Comparison of ENCODE assay signal across 1 cellular context in genomic region chr21:44029460-44030087, GRCh38.
TF ChIP-seq lines count a peak whose summit lies in the region.

No MANE protein-coding gene starts in this region.

TF ChIP-seq in K562, 482 proteins besides CTCF, POLR2A, EP300 and RAD21 (continues in another document):
- TF ChIP-seq ZEB2 (IDR thresholded peaks at IDR 0.05) (0 out of 2 replicates have a peak, but pooled peaks have one; percentile 29), ZNF384 (IDR thresholded peaks at IDR 0.05; ENCODE audit: low read depth, low read length) (no peak), TAF1 (IDR thresholded peaks at IDR 0.05; ENCODE audit: control insufficient read depth, extremely low read depth, insufficient read depth, low read length, severe bottlenecking) (no peak), PHF20 (IDR thresholded peaks at IDR 0.05; ENCODE audit: partially characterized antibody) (no peak), FOXA3 (CRISPR knock-in tag; conservative IDR thresholded peaks at IDR 0.05 in 1 of 2, IDR thresholded peaks at IDR 0.05 in 1 of 2) (0 out of 4 replicates have a peak, but pooled peaks of 1 of the 2 experiments have one; percentile 31), ZFPM2 (CRISPR knock-in tag; IDR thresholded peaks at IDR 0.05) (no peak), ZNF316 (IDR thresholded peaks at IDR 0.05) (peak; percentile 66), ZKSCAN3 (CRISPR knock-in tag; IDR thresholded peaks at IDR 0.05) (no peak), MBD2 (IDR thresholded peaks at IDR 0.05; ENCODE audit: borderline replicate concordance, low read depth) (no peak), BCL6 (CRISPR knock-in tag; IDR thresholded peaks at IDR 0.05) (no peak), SMARCA4 (IDR thresholded peaks at IDR 0.05) (0 out of 2 replicates have a peak, but pooled peaks have one; percentile 21), ZNF23 (CRISPR knock-in tag; IDR thresholded peaks at IDR 0.05) (no peak), MAFK (IDR thresholded peaks at IDR 0.05; ENCODE audit: low read length) (peak; percentile 48; the same call in 1 of the 2 replicates), NCOA1 (IDR thresholded peaks at IDR 0.05; ENCODE audit: low read depth) (0 out of 2 replicates have a peak, but pooled peaks have one; percentile 11), ZNF592 (IDR thresholded peaks at IDR 0.05) (peak; percentile 89), MIER1 (IDR thresholded peaks at IDR 0.05; ENCODE audit: low read depth) (no peak), CTBP1 (IDR thresholded peaks at IDR 0.05; ENCODE audit: borderline replicate concordance) (peak; percentile 23; the same call in 1 of the 2 replicates), ID3 (CRISPR knock-in tag; IDR thresholded peaks at IDR 0.05) (no peak), ID3 (tag; IDR thresholded peaks at IDR 0.05) (0 out of 2 replicates have a peak, but pooled peaks have one; percentile 43), ZNF707 (CRISPR knock-in tag; conservative IDR thresholded peaks at IDR 0.05) (no peak), EWSR1 (IDR thresholded peaks at IDR 0.05; ENCODE audit: borderline replicate concordance, low read depth, partially characterized antibody) (no peak), HMG20A (CRISPR knock-in tag; conservative IDR thresholded peaks at IDR 0.05) (no peak), NFE2 (IDR thresholded peaks at IDR 0.05; ENCODE audit: low read depth) (peak; percentile 83), PRMT5 (CRISPR knock-in tag; IDR thresholded peaks at IDR 0.05) (no peak), UBTF (IDR thresholded peaks at IDR 0.05; ENCODE audit: borderline replicate concordance in 1 of 2, low read depth in 2 of 2, low read length in 2 of 2) (0 out of 4 replicates have a peak, but pooled peaks of 1 of the 2 experiments have one; percentile 60), NBN (IDR thresholded peaks at IDR 0.05; ENCODE audit: low read depth) (no peak), C11orf30 (IDR thresholded peaks at IDR 0.05; ENCODE audit: low read depth) (peak; percentile 82), HMBOX1 (IDR thresholded peaks at IDR 0.05) (peak; percentile 69), E4F1 (CRISPR knock-in tag; IDR thresholded peaks at IDR 0.05; ENCODE audit: borderline replicate concordance) (no peak), STAT5B (CRISPR knock-in tag; IDR thresholded peaks at IDR 0.05) (no peak), DIDO1 (tag; IDR thresholded peaks at IDR 0.05; ENCODE audit: low read depth) (no peak), ZNF584 (CRISPR knock-in tag; IDR thresholded peaks at IDR 0.05; ENCODE audit: low read depth) (no peak), ARNT (IDR thresholded peaks at IDR 0.05) (no peak), MGA (IDR thresholded peaks at IDR 0.05) (no peak), L3MBTL2 (IDR thresholded peaks at IDR 0.05) (peak; percentile 41; the same call in 1 of the 2 replicates), GTF2B (IDR thresholded peaks at IDR 0.05; ENCODE audit: extremely low read depth, insufficient read length) (no peak), ZNF175 (CRISPR knock-in tag; IDR thresholded peaks at IDR 0.05; ENCODE audit: low read depth) (no peak), ZNF561 (CRISPR knock-in tag; conservative IDR thresholded peaks at IDR 0.05) (no peak)
